1 cellular context compared by ENCODE assay signal in the genomic region with DNA sequence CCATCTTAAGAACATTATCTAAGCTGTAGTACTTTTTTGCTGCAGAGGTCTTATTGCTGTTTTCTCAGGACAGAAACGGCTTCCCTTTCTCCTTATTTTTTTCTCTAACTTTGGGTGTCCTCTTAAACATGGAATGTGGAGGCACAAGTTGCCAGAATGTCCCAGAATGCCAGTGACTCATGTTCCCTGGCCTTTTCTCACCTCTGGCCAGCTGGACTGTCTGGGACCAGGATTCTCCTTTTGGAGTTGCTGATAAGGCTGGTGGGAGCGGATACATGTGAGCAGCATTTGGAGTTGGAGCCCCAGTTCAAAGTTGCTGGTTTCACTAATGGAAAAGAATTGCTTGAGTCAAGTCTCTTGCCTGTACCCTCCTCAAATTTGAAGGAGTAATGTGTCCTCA.
TF ChIP-seq lines count a peak whose summit lies in the region.

No MANE protein-coding gene starts in this region.

TF ChIP-seq in GM23338, 12 proteins besides CTCF, POLR2A, EP300 and RAD21 (continued from another document):
- TF ChIP-seq REST (IDR thresholded peaks at IDR 0.05; ENCODE audit: unreplicated experiment) (no peak), ZNF114 (CRISPR knock-in tag; IDR thresholded peaks at IDR 0.05) (no peak), POLR2AphosphoS5 (IDR thresholded peaks at IDR 0.05; ENCODE audit: low read depth) (no peak)
- TF ChIP-seq, protein P1, sequence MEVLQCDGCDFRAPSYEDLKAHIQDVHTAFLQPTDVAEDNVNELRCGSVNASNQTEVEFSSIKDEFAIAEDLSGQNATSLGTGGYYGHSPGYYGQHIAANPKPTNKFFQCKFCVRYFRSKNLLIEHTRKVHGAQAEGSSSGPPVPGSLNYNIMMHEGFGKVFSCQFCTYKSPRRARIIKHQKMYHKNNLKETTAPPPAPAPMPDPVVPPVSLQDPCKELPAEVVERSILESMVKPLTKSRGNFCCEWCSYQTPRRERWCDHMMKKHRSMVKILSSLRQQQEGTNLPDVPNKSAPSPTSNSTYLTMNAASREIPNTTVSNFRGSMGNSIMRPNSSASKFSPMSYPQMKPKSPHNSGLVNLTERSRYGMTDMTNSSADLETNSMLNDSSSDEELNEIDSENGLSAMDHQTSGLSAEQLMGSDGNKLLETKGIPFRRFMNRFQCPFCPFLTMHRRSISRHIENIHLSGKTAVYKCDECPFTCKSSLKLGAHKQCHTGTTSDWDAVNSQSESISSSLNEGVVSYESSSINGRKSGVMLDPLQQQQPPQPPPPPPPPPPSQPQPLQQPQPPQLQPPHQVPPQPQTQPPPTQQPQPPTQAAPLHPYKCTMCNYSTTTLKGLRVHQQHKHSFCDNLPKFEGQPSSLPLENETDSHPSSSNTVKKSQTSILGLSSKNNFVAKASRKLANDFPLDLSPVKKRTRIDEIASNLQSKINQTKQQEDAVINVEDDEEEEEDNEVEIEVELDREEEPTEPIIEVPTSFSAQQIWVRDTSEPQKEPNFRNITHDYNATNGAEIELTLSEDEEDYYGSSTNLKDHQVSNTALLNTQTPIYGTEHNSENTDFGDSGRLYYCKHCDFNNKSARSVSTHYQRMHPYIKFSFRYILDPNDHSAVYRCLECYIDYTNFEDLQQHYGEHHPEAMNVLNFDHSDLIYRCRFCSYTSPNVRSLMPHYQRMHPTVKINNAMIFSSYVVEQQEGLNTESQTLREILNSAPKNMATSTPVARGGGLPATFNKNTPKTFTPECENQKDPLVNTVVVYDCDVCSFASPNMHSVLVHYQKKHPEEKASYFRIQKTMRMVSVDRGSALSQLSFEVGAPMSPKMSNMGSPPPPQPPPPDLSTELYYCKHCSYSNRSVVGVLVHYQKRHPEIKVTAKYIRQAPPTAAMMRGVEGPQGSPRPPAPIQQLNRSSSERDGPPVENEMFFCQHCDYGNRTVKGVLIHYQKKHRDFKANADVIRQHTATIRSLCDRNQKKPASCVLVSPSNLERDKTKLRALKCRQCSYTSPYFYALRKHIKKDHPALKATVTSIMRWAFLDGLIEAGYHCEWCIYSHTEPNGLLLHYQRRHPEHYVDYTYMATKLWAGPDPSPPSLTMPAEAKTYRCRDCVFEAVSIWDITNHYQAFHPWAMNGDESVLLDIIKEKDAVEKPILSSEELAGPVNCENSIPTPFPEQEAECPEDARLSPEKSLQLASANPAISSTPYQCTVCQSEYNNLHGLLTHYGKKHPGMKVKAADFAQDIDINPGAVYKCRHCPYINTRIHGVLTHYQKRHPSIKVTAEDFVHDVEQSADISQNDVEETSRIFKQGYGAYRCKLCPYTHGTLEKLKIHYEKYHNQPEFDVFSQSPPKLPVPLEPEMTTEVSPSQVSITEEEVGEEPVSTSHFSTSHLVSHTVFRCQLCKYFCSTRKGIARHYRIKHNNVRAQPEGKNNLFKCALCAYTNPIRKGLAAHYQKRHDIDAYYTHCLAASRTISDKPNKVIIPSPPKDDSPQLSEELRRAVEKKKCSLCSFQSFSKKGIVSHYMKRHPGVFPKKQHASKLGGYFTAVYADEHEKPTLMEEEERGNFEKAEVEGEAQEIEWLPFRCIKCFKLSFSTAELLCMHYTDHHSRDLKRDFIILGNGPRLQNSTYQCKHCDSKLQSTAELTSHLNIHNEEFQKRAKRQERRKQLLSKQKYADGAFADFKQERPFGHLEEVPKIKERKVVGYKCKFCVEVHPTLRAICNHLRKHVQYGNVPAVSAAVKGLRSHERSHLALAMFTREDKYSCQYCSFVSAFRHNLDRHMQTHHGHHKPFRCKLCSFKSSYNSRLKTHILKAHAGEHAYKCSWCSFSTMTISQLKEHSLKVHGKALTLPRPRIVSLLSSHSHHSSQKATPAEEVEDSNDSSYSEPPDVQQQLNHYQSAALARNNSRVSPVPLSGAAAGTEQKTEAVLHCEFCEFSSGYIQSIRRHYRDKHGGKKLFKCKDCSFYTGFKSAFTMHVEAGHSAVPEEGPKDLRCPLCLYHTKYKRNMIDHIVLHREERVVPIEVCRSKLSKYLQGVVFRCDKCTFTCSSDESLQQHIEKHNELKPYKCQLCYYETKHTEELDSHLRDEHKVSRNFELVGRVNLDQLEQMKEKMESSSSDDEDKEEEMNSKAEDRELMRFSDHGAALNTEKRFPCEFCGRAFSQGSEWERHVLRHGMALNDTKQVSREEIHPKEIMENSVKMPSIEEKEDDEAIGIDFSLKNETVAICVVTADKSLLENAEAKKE (CRISPR knock-in tag; IDR thresholded peaks at IDR 0.05): no peak
